ENCODE assay signal across 26 cellular contexts in genomic region chr6:69895396-69895795, GRCh38. TPM values are rescaled to one million over a fixed set of nuclear protein-coding genes. Genes with fewer than 3 reads are reported as not detected.
DNase-seq lines count a peak whose midpoint lies in the region; ATAC-seq and TF ChIP-seq lines count a peak whose summit lies in the region.
"Had no signal": no experiment of that assay in that cellular context is flagged by ENCODE, and none has a peak within 500 bp of the region (broad histone marks: within the 10 kb centered on the region; RNA-seq: fewer than 3 reads in every experiment).

No MANE protein-coding gene starts in this region.

- H3K9me3 ChIP-seq in hepatocyte (ENCODE audit: low read depth), result no peaks in the 10 kb centered on the region

- no peaks in the 10 kb centered on the region for H3K27me3 Mint-ChIP-seq in type B pancreatic cell
- H3K27me3 Mint-ChIP-seq: activated CD4-positive, alpha-beta memory T cell treated with anti-CD3 and anti-CD28 coated beads for 36 hours; T-helper 17 cell had no signal

- TF ChIP-seq CTCF in HL-60 (IDR thresholded peaks at IDR 0.05; ENCODE audit: insufficient read depth, low read length) (no peak), hepatocyte (IDR thresholded peaks at IDR 0.05; ENCODE audit: poor library complexity) (no peak), type B pancreatic cell (conservative IDR thresholded peaks at IDR 0.05) (no peak), dorsolateral prefrontal cortex (IDR thresholded peaks at IDR 0.05 in 54 of 56, conservative IDR thresholded peaks at IDR 0.05 in 2 of 56; ENCODE audit: low read depth in 1 of 56, partially characterized antibody in 56 of 56) (no peak)

- H3K27ac ChIP-seq in ACC112 (ENCODE audit: low read depth, low read length), result peak overlapping the region; percentile 76; the same call in 1 of the 2 replicates
- peak overlapping the region; percentile 51 for H3K27ac ChIP-seq in HL-60 (replicated peaks)
- H3K27ac ChIP-seq in hepatocyte, result peak overlapping the region; percentile 54
- no peak overlapping the region for H3K27ac ChIP-seq in dorsolateral prefrontal cortex
- H3K27ac ChIP-seq: C4-2B, cardiac muscle cell, VCaP had no signal

- H3K9me3 Mint-ChIP-seq in type B pancreatic cell, result no peaks in the 10 kb centered on the region
- H3K9me3 Mint-ChIP-seq: activated CD4-positive, alpha-beta memory T cell treated with anti-CD3 and anti-CD28 coated beads for 36 hours had no signal

- no peak overlapping the region for H3K4me3 ChIP-seq in ACC112 (ENCODE audit: low read depth, low read length)
- no peak overlapping the region for H3K4me3 ChIP-seq in HL-60 (replicated peaks; ENCODE audit: insufficient read depth, low read length)
- H3K4me3 ChIP-seq in hepatocyte, result no peak overlapping the region
- H3K4me3 ChIP-seq in dorsolateral prefrontal cortex, result no peak overlapping the region
- H3K4me3 ChIP-seq: cardiac muscle cell had no signal

- peak overlapping the region; percentile 86 for H2AFZ ChIP-seq in ACC112 (ENCODE audit: low read length, unreplicated experiment)
- no peak overlapping the region for H2AFZ ChIP-seq in hepatocyte

- H3K4me1 ChIP-seq in ACC112 (ENCODE audit: control insufficient read depth, insufficient read depth, low read length, unreplicated experiment) (peaks cover 28% of the 10 kb centered on the region), hepatocyte (ENCODE audit: insufficient read depth) (peaks cover 15% of the 10 kb centered on the region)

- H3K27ac Mint-ChIP-seq in type B pancreatic cell, result no peak overlapping the region
- H3K27ac Mint-ChIP-seq: activated CD4-positive, alpha-beta memory T cell treated with anti-CD3 and anti-CD28 coated beads for 36 hours; T-helper 17 cell had no signal

- H3K79me2 ChIP-seq in ACC112 (ENCODE audit: control insufficient read depth, insufficient read depth, low read length, unreplicated experiment) (no peaks in the 10 kb centered on the region), hepatocyte (no peaks in the 10 kb centered on the region)

- peak; percentile 11 for ATAC-seq in GM21515 (IDR thresholded peaks at IDR 0.05; ENCODE audit: unreplicated experiment)
- ATAC-seq in GM21786 (IDR thresholded peaks at IDR 0.05; ENCODE audit: unreplicated experiment), result no peak
- ATAC-seq: T-helper 17 cell had no signal

- DNase-seq in HL-60 (ENCODE audit: low read depth in 1 of 2, low spot score in 1 of 2), result peak in 1 of 2 experiments; percentile 1
- no peak for DNase-seq in hepatocyte (ENCODE audit: low spot score)
- DNase-seq in type B pancreatic cell (ENCODE audit: extremely low spot score, unreplicated experiment), result no peak
- DNase-seq in dorsolateral prefrontal cortex, result no peak
- DNase-seq in activated CD4-positive, alpha-beta T cell treated with anti-CD3 and anti-CD28 coated beads, Interleukin-2, amount 50 U/mL, for 48 hours, result no peak
- DNase-seq: activated CD4-positive, alpha-beta memory T cell treated with anti-CD3 and anti-CD28 coated beads for 36 hours; activated naive CD4-positive, alpha-beta T cell treated with Interleukin-2 at 50 U/mL for 16 hours; EL; erythroblast; foreskin melanocyte; H9; KBM-7; NCI-H1694 treated with DMSO at 0.1 percent for 48 hours; OCI-M1; SIG-M5; stimulated activated CD8-positive, alpha-beta memory T cell treated with anti-CD3 and anti-CD28 coated beads, Interleukin-4, amount 100 ng/mL, for 48 hours; substantia nigra; T-helper 17 cell had no signal

- peaks cover 5% of the 10 kb centered on the region for H3K4me1 Mint-ChIP-seq in type B pancreatic cell (ENCODE audit: unreplicated experiment)
- H3K4me1 Mint-ChIP-seq: T-helper 17 cell had no signal

- intact Hi-C loops in dorsolateral prefrontal cortex (cut with DNase I), result no loop called here

- H3K9me2 ChIP-seq in hepatocyte (replicated peaks; ENCODE audit: insufficient read depth), result no peaks in the 10 kb centered on the region

- 92% methylated on average over 4 of the region's 4 CpGs for WGBS in hepatocyte (ENCODE audit: low lambda C conversion rate, missing lambda C conversion rate)

- H3K36me3 ChIP-seq in ACC112 (ENCODE audit: insufficient read depth, low read length) (no peaks in the 10 kb centered on the region), hepatocyte (replicated peaks; ENCODE audit: insufficient read depth, low read depth) (no peaks in the 10 kb centered on the region)
- H3K36me3 ChIP-seq: cardiac muscle cell had no signal

- H3K4me3 Mint-ChIP-seq in type B pancreatic cell, result no peak overlapping the region
- H3K4me3 Mint-ChIP-seq: activated CD4-positive, alpha-beta memory T cell treated with anti-CD3 and anti-CD28 coated beads for 36 hours; H9; T-helper 17 cell had no signal

- H4K20me1 ChIP-seq in hepatocyte (ENCODE audit: insufficient read depth, poor library complexity, severe bottlenecking), result no peaks in the 10 kb centered on the region

- H3K27me3 ChIP-seq in ACC112 (ENCODE audit: insufficient read depth, low read length), result no peaks in the 10 kb centered on the region
- no peaks in the 10 kb centered on the region for H3K27me3 ChIP-seq in HL-60 (ENCODE audit: insufficient read depth, poor library complexity, severe bottlenecking)
- H3K27me3 ChIP-seq in hepatocyte, result no peaks in the 10 kb centered on the region
- H3K27me3 ChIP-seq in dorsolateral prefrontal cortex, result no peaks in the 10 kb centered on the region
- H3K27me3 ChIP-seq: cardiac muscle cell had no signal

- no peak overlapping the region for H3K4me2 ChIP-seq in hepatocyte

- H3K36me3 Mint-ChIP-seq in type B pancreatic cell, result no peaks in the 10 kb centered on the region
- H3K36me3 Mint-ChIP-seq: activated CD4-positive, alpha-beta memory T cell treated with anti-CD3 and anti-CD28 coated beads for 36 hours had no signal

RNA-seq across cellular contexts. Expression of gene COL19A1, which starts 29.0 kb away (rescaled TPM):
- total RNA-seq in hepatocyte (1.1 and 3.3 TPM in 2 replicates), type B pancreatic cell (ENCODE audit: low replicate concordance) (0.55 and 1.6 TPM in 2 replicates), dorsolateral prefrontal cortex (10 to 100 TPM in 8 of 120 experiments, 1 to 10 TPM in 112; 2.6 to 12.3 (median 7.3) TPM)
- 0.05 and 1.2 TPM in 2 replicates for polyA plus RNA-seq in hepatocyte
- total RNA-seq: H9, kidney epithelial cell, lung microvascular endothelial cell had no signal

Comparison
In these comparisons a context has a peak if more than half of its experiments do, and no peak if none do; other contexts are left out.
1. H3K27ac ChIP-seq: peak in ACC112 (single experiment), HL-60 (single experiment) and hepatocyte (single experiment); none in dorsolateral prefrontal cortex (0 of 59).